8 cellular contexts compared by ENCODE assay signal in genomic region chr9:137618105-137619067, GRCh38. TPM values are rescaled to one million over a fixed set of nuclear protein-coding genes. Genes with fewer than 3 reads are reported as not detected.
DNase-seq lines count a peak whose midpoint lies in the region; ATAC-seq, FAIRE-seq and TF ChIP-seq lines count a peak whose summit lies in the region.

EHMT1 (plus strand) TSS chr9:137619005; CDS start chr9:137619029, 24 bp downstream.

- FAIRE-seq in GM12892 (lab: Jason Lieb, UNC): peak; percentile 93

- H3K4me1 ChIP-seq in right cardiac atrium (ENCODE audit: control insufficient read depth, insufficient read depth, low read length): peaks cover 12% of the 10 kb centered on the region
- H3K4me1 ChIP-seq in rectal smooth muscle tissue (ENCODE audit: control insufficient read depth, insufficient read depth, low read length): peaks cover 17% of the 10 kb centered on the region
- H3K4me1 ChIP-seq in uterus: peaks cover 4 to 16% of the 10 kb centered on the region in 2 donors

- TF ChIP-seq CTCF in uterus (IDR thresholded peaks at IDR 0.05): peak in 2 of 4 experiments; percentile 11 to 35

- H3K27ac ChIP-seq in right cardiac atrium (ENCODE audit: low read length): peak within 1 kb of the TSS; percentile 93
- peak within 1 kb of the TSS; percentile 93 for H3K27ac ChIP-seq in rectal smooth muscle tissue (ENCODE audit: low read depth, low read length)
- peak within 1 kb of the TSS; percentile 74 to 91 for H3K27ac ChIP-seq in uterus

- TF ChIP-seq POLR2A in GM12892 (IDR thresholded peaks at IDR 0.05; ENCODE audit: low read depth, low read length) (peak; percentile 71), uterus (IDR thresholded peaks at IDR 0.05) (peak; percentile 42 to 61)

- H3K36me3 ChIP-seq in rectal smooth muscle tissue (ENCODE audit: control insufficient read depth, insufficient read depth, low read length) (peaks cover 14% of the 10 kb centered on the region), uterus (no peaks in the 10 kb centered on the region)

- peak within 1 kb of the TSS; percentile 99 for H3K4me3 ChIP-seq in right cardiac atrium (ENCODE audit: low read length)
- H3K4me3 ChIP-seq in rectal smooth muscle tissue (ENCODE audit: low read length): peak within 1 kb of the TSS; percentile 92
- H3K4me3 ChIP-seq in uterus: peak within 1 kb of the TSS; percentile 72 to 87

- no peaks in the 10 kb centered on the region for H3K27me3 ChIP-seq in right cardiac atrium (ENCODE audit: control insufficient read depth, insufficient read depth)
- no peaks in the 10 kb centered on the region for H3K27me3 ChIP-seq in rectal smooth muscle tissue (ENCODE audit: control insufficient read depth, insufficient read depth, low read length)
- no peaks in the 10 kb centered on the region for H3K27me3 ChIP-seq in uterus

- intact Hi-C loops in right cardiac atrium (cut with DNase I): no loop called here
- intact Hi-C loops in uterus (cut with DNase I; ENCODE audit: low total_unique reads): no loop called here

- no peaks in the 10 kb centered on the region for H3K9me3 ChIP-seq in right cardiac atrium (ENCODE audit: control insufficient read depth, low read length)
- no peaks in the 10 kb centered on the region for H3K9me3 ChIP-seq in uterus

- H3K9ac ChIP-seq in rectal smooth muscle tissue (ENCODE audit: low read length): peak within 1 kb of the TSS; percentile 84

- WGBS in right cardiac atrium: under 1% methylated on average over 94 of the region's 94 CpGs

- DNase-seq in GM12892 (ENCODE audit: insufficient read length) (peak; percentile 96), NCI-H1417 treated with DMSO at 0.1 percent for 48 hours (lab: John Stamatoyannopoulos, UW) (peak; percentile 64), T-helper 2 cell (peak; percentile 83 to 90 (median 87)), amygdala (lab: John Stamatoyannopoulos, UW) (peak in 50 of 56 donors; percentile 49 to 94 (median 81)), right cardiac atrium (peak; percentile 86 to 96 (median 94)), uterus (peak; percentile 79 to 92)

- ATAC-seq in HG02678 (IDR thresholded peaks at IDR 0.05; ENCODE audit: unreplicated experiment): peak; percentile 81
- ATAC-seq in right cardiac atrium: peak; percentile 78 to 85

RNA-seq across cellular contexts. Expression of gene EHMT1, which starts in this region (rescaled TPM):
- polyA plus RNA-seq in GM12892 (2012; ENCODE audit: missing spikeins): 41.5 TPM
- total RNA-seq in right cardiac atrium: 10 to 100 TPM; 34.8 to 38.6 (median 37.1) TPM
- 23.3 TPM for polyA plus RNA-seq in right cardiac atrium
- 100 to 1,000 TPM in 1 of 4 donors, 10 to 100 TPM in 3; 32.6 to 109 (median 74.9) TPM for total RNA-seq in uterus

Comparison
In these comparisons a context has a peak if more than half of its experiments do, and no peak if none do; other contexts are left out.
1. Peak in every context shown above with its lines: DNase-seq, ATAC-seq, H3K4me3 ChIP-seq and H3K27ac ChIP-seq.